28 cellular contexts compared by ENCODE assay signal in the genomic region with DNA sequence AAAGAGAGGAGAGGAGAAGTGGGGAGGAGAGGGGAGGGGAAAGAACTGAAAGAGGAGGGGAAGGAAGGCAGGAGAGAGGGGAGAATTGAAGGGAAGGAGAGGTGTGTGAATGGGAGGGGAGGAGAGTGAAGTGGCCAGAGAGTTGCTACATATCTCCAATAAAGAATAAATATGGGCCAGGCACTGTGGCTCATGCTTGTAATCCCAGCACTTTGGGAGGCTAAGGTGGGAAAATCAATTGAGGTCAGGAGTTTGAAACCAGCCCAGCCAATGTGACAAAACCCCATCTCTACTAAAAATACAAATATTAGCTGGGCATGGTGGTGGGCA.
A peak's percentile ranks its signal among the peaks of the same experiment; 100 is the strongest.
DNase-seq lines count a peak whose midpoint lies in the region; ATAC-seq and TF ChIP-seq lines count a peak whose summit lies in the region.
"Had no signal": no experiment of that assay in that cellular context is flagged by ENCODE, and none has a peak within 500 bp of the region (broad histone marks: within the 10 kb centered on the region; RNA-seq: fewer than 3 reads in every experiment).

No MANE protein-coding gene starts in this region.

- H2AFZ ChIP-seq in GM23338 = peak overlapping the region; percentile 45; the same call in 1 of the 2 replicates

- no peak overlapping the region for H3K27ac Mint-ChIP-seq in GM23338
- H3K27ac Mint-ChIP-seq: activated CD4-positive, alpha-beta T cell treated with anti-CD3 and anti-CD28 coated beads, Interleukin-2, amount 10 ng/mL, durations not matched to agents 24 days and 14 days; activated naive CD8-positive, alpha-beta T cell treated with anti-CD3 and anti-CD28 coated beads, Interleukin-2, amount 50 U/mL, for 24 hours; immature natural killer cell; stimulated activated effector memory CD8-positive, alpha-beta T cell treated with anti-CD3 and anti-CD28 coated beads, Interleukin-12 subunit alpha, Interleukin-12 subunit beta, amount 100 ng/mL, for 72 hours had no signal

- H3K4me1 Mint-ChIP-seq in GM23338 = no peaks in the 10 kb centered on the region
- H3K4me1 Mint-ChIP-seq: activated CD4-positive, alpha-beta T cell treated with anti-CD3 and anti-CD28 coated beads, Interleukin-2, amount 10 ng/mL, durations not matched to agents 24 days and 14 days; activated naive CD8-positive, alpha-beta T cell treated with anti-CD3 and anti-CD28 coated beads, Interleukin-2, amount 50 U/mL, for 24 hours; immature natural killer cell; stimulated activated effector memory CD8-positive, alpha-beta T cell treated with anti-CD3 and anti-CD28 coated beads, Interleukin-12 subunit alpha, Interleukin-12 subunit beta, amount 100 ng/mL, for 72 hours had no signal

- TF ChIP-seq CTCF in GM23338 (conservative IDR thresholded peaks at IDR 0.05; ENCODE audit: low read depth in 2 of 2) = no peak

- no peaks in the 10 kb centered on the region for H3K27me3 ChIP-seq in GM23338 (ENCODE audit: insufficient read depth)
- H3K27me3 ChIP-seq: BLaER1, gastrocnemius medialis, MG63 had no signal

- no peak overlapping the region for H3K4me3 ChIP-seq in GM23338
- H3K4me3 ChIP-seq: BLaER1, gastrocnemius medialis, HAP-1, K562, MG63, prostate gland had no signal

- no peak overlapping the region for H3K4me2 ChIP-seq in GM23338
- H3K4me2 ChIP-seq: BLaER1 had no signal

- H3K27me3 Mint-ChIP-seq in GM23338 (ENCODE audit: insufficient read depth, low read depth, poor library complexity) = no peaks in the 10 kb centered on the region
- H3K27me3 Mint-ChIP-seq: activated CD4-positive, alpha-beta T cell treated with anti-CD3 and anti-CD28 coated beads, Interleukin-2, amount 10 ng/mL, durations not matched to agents 24 days and 14 days; activated naive CD8-positive, alpha-beta T cell treated with anti-CD3 and anti-CD28 coated beads, Interleukin-2, amount 50 U/mL, for 24 hours had no signal

- H3K9me3 Mint-ChIP-seq in GM23338 = no peaks in the 10 kb centered on the region
- H3K9me3 Mint-ChIP-seq: activated CD4-positive, alpha-beta T cell treated with anti-CD3 and anti-CD28 coated beads, Interleukin-2, amount 10 ng/mL, durations not matched to agents 24 days and 14 days; activated naive CD8-positive, alpha-beta T cell treated with anti-CD3 and anti-CD28 coated beads, Interleukin-2, amount 50 U/mL, for 24 hours had no signal

- DNase-seq in GM23338 (ENCODE audit: low spot score) = no peak
- DNase-seq in left kidney (ENCODE audit: low read depth, low spot score) = peak; percentile 1
- DNase-seq in GM03348 (ENCODE audit: low spot score) = no peak
- no peak for DNase-seq in activated CD4-positive, alpha-beta T cell treated with anti-CD3 and anti-CD28 coated beads for 4 hours
- DNase-seq in DMS79 treated with DMSO at 0.1 percent for 48 hours (lab: John Stamatoyannopoulos, UW) = no peak
- DNase-seq: activated CD4-positive, alpha-beta T cell treated with anti-CD3 and anti-CD28 coated beads, Interleukin-2, amount 10 ng/mL, durations not matched to agents 24 days and 14 days; activated naive CD8-positive, alpha-beta T cell treated with anti-CD3 and anti-CD28 coated beads, Interleukin-2, amount 50 U/mL, for 24 hours; activated T-cell treated with anti-CD3 and anti-CD28 coated beads, Interleukin-2, amount 50 U/mL, for 4 hours; COR-L47; DND-41; gastrocnemius medialis; hippocampal formation; immature natural killer cell; NCI-H2029 treated with DMSO at 0.1 percent for 48 hours; NCI-H774; stimulated activated CD4-positive, alpha-beta T cell treated with anti-CD3 and anti-CD28 coated beads, Interleukin-4, amount 100 ng/mL, for 24 hours; WERI-Rb-1 had no signal

- H3K36me3 ChIP-seq in GM23338 (ENCODE audit: insufficient read depth) = 0 out of 2 replicates have a peak, but pooled peaks cover under 1% of the 10 kb centered on the region
- H3K36me3 ChIP-seq: BLaER1, gastrocnemius medialis, HAP-1, MG63, prostate gland, WERI-Rb-1 had no signal

- no peak overlapping the region for H3K4me3 Mint-ChIP-seq in GM23338
- H3K4me3 Mint-ChIP-seq: activated CD4-positive, alpha-beta T cell treated with anti-CD3 and anti-CD28 coated beads, Interleukin-2, amount 10 ng/mL, durations not matched to agents 24 days and 14 days; activated naive CD8-positive, alpha-beta T cell treated with anti-CD3 and anti-CD28 coated beads, Interleukin-2, amount 50 U/mL, for 24 hours; activated T-cell treated with anti-CD3 and anti-CD28 coated beads, Interleukin-2, amount 50 U/mL, for 4 hours; immature natural killer cell; stimulated activated effector memory CD8-positive, alpha-beta T cell treated with anti-CD3 and anti-CD28 coated beads, Interleukin-12 subunit alpha, Interleukin-12 subunit beta, amount 100 ng/mL, for 72 hours had no signal

- H4K20me1 ChIP-seq in GM23338 (replicated peaks; ENCODE audit: insufficient read depth) = no peaks in the 10 kb centered on the region
- H4K20me1 ChIP-seq: BLaER1 had no signal

- no peaks in the 10 kb centered on the region for H3K79me2 ChIP-seq in GM23338 (replicated peaks; ENCODE audit: insufficient read depth)

- no peak overlapping the region for H3K27ac ChIP-seq in GM23338 (ENCODE audit: low read depth)
- H3K27ac ChIP-seq: BLaER1, gastrocnemius medialis, prostate gland, WERI-Rb-1 had no signal

- no peaks in the 10 kb centered on the region for H3F3A ChIP-seq in GM23338 (replicated peaks; ENCODE audit: low read depth)

- no peaks in the 10 kb centered on the region for H3K36me3 Mint-ChIP-seq in GM23338 (ENCODE audit: low read depth)
- H3K36me3 Mint-ChIP-seq: immature natural killer cell; stimulated activated effector memory CD8-positive, alpha-beta T cell treated with anti-CD3 and anti-CD28 coated beads, Interleukin-12 subunit alpha, Interleukin-12 subunit beta, amount 100 ng/mL, for 72 hours had no signal

- no peaks in the 10 kb centered on the region for H3K9me2 ChIP-seq in GM23338 (ENCODE audit: insufficient read depth)

- no peaks in the 10 kb centered on the region for H3K4me1 ChIP-seq in GM23338 (ENCODE audit: insufficient read depth)
- H3K4me1 ChIP-seq: BLaER1, gastrocnemius medialis, HAP-1, prostate gland had no signal

- ATAC-seq in GM18909 (IDR thresholded peaks at IDR 0.05; ENCODE audit: poor library complexity, unreplicated experiment) (peak; percentile 10), GM23338 (no peak), HG03521 (IDR thresholded peaks at IDR 0.05; ENCODE audit: unreplicated experiment) (peak; percentile 23), HG03095 (IDR thresholded peaks at IDR 0.05; ENCODE audit: unreplicated experiment) (no peak)
- ATAC-seq: activated naive CD8-positive, alpha-beta T cell treated with anti-CD3 and anti-CD28 coated beads, Interleukin-2, amount 50 U/mL, for 24 hours; activated T-cell treated with anti-CD3 and anti-CD28 coated beads, Interleukin-2, amount 50 U/mL, for 4 hours; gastrocnemius medialis; K562; left lobe of liver; sciatic nerve; stimulated activated effector memory CD8-positive, alpha-beta T cell treated with anti-CD3 and anti-CD28 coated beads, Interleukin-12 subunit alpha, Interleukin-12 subunit beta, amount 100 ng/mL, for 72 hours had no signal

TF ChIP-seq in GM23338, 12 proteins besides CTCF, POLR2A, EP300 and RAD21:
- TF ChIP-seq STAT1 (IDR thresholded peaks at IDR 0.05; ENCODE audit: unreplicated experiment) = no peak
TF ChIP-seq in GM23338: peak in this region for 0.

Comparison
In these comparisons a context has a peak if more than half of its experiments do, and no peak if none do; other contexts are left out.
1. ATAC-seq: peak in GM18909 (single experiment) and HG03521 (single experiment); none in GM23338 (single experiment) and HG03095 (single experiment).